In genomic region chr10:97612386-97612785, GRCh38 we compare ENCODE assay signal across 8 cellular contexts. TPM values are rescaled to one million over a fixed set of nuclear protein-coding genes. Genes with fewer than 3 reads are reported as not detected.
DNase-seq lines count a peak whose midpoint lies in the region; TF ChIP-seq lines count a peak whose summit lies in the region.

No MANE protein-coding gene starts in this region.

- no peak overlapping the region for H3K27ac Mint-ChIP-seq in neural crest cell (ENCODE audit: unreplicated experiment)

- no peaks in the 10 kb centered on the region for H3K9me3 Mint-ChIP-seq in neural crest cell

- H3K4me1 ChIP-seq in OCI-LY3 (ENCODE audit: low read length) (no peaks in the 10 kb centered on the region), sigmoid colon (peaks cover 0 to 4% (median 0%) of the 10 kb centered on the region in 4 donors)

- H4K20me1 ChIP-seq in OCI-LY3 (ENCODE audit: insufficient read depth, low read length) = no peaks in the 10 kb centered on the region

- H3K4me3 ChIP-seq in OCI-LY3 (ENCODE audit: low read length) (no peak overlapping the region), sigmoid colon (no peak overlapping the region)

- TF ChIP-seq EP300 in sigmoid colon (IDR thresholded peaks at IDR 0.05) = no peak

- H3K27me3 Mint-ChIP-seq in neural crest cell (ENCODE audit: low read depth) = no peaks in the 10 kb centered on the region

- no peak overlapping the region for H3K9ac ChIP-seq in OCI-LY3 (ENCODE audit: low read length)

- H3K9me3 ChIP-seq in OCI-LY3 (ENCODE audit: insufficient read depth, low read length) (no peaks in the 10 kb centered on the region), sigmoid colon (no peaks in the 10 kb centered on the region)

- TF ChIP-seq POLR2A in erythroblast (IDR thresholded peaks at IDR 0.05; ENCODE audit: low read length) (no peak), sigmoid colon (IDR thresholded peaks at IDR 0.05) (no peak)

- no peak overlapping the region for H3K4me2 ChIP-seq in OCI-LY3 (ENCODE audit: low read length)

- no peaks in the 10 kb centered on the region for H3K27me3 ChIP-seq in OCI-LY3 (ENCODE audit: low read depth, low read length)
- H3K27me3 ChIP-seq in sigmoid colon = no peaks in the 10 kb centered on the region

- no peak overlapping the region for H3K27ac ChIP-seq in OCI-LY3 (ENCODE audit: low read length)
- no peak overlapping the region for H3K27ac ChIP-seq in sigmoid colon

- H3K4me1 Mint-ChIP-seq in neural crest cell = peaks cover 12% of the 10 kb centered on the region

- WGBS in sigmoid colon, 2 donors = 45 to 55% methylated on average over 2 of the region's 2 CpGs

- no peaks in the 10 kb centered on the region for H3K79me2 ChIP-seq in OCI-LY3 (ENCODE audit: low read length)

- H2AFZ ChIP-seq in OCI-LY3 (ENCODE audit: low read depth, low read length) = no peak overlapping the region

- TF ChIP-seq CTCF in OCI-LY3 (IDR thresholded peaks at IDR 0.05; ENCODE audit: low read depth, low read length) (peak; percentile 25; the same call in 1 of the 2 replicates), neural crest cell (conservative IDR thresholded peaks at IDR 0.05) (peak; percentile 60), sigmoid colon (IDR thresholded peaks at IDR 0.05) (peak in 2 of 4 experiments; percentile 21 to 38)

- no peaks in the 10 kb centered on the region for H3K36me3 Mint-ChIP-seq in neural crest cell (ENCODE audit: low read depth)

- DNase-seq in NCI-H146 (lab: John Stamatoyannopoulos, UW) (peak; percentile 4), NCI-H146 treated with DMSO at 0.1 percent for 48 hours (lab: John Stamatoyannopoulos, UW; ENCODE audit: unreplicated experiment) (no peak), erythroblast (lab: John Stamatoyannopoulos, UW) (peak; percentile 35 to 45), neural crest cell (ENCODE audit: low read depth, low spot score) (no peak), NCI-H128 (lab: John Stamatoyannopoulos, UW; ENCODE audit: unreplicated experiment) (no peak), nucleus accumbens (lab: John Stamatoyannopoulos, UW) (no peak), sigmoid colon (no peak)

- intact Hi-C loops in sigmoid colon (cut with DNase I) = loop anchor here (2.0 kb wide), 1 partner anchor 40 kb away; the partner anchor contains the start of gene ANKRD2

- no peaks in the 10 kb centered on the region for H3K36me3 ChIP-seq in OCI-LY3 (replicated peaks; ENCODE audit: low read depth, low read length)
- H3K36me3 ChIP-seq in sigmoid colon = peaks cover 0 to 9% (median 0%) of the 10 kb centered on the region in 4 donors

- H3K4me3 Mint-ChIP-seq in neural crest cell = no peak overlapping the region

RNA-seq across cellular contexts. Expression of gene MORN4, which starts 20.9 kb away (rescaled TPM):
- 25.9 and 27.2 TPM in 2 replicates for total RNA-seq in neural crest cell
- total RNA-seq in sigmoid colon = 10 to 100 TPM in 1 of 4 donors, 1 to 10 TPM in 2, under 1 TPM in 1; 0.83 to 23.4 (median 5.4) TPM
- 1 to 10 TPM; 1.2 to 2.5 (median 2.5) TPM for polyA plus RNA-seq in sigmoid colon

RNA-seq across cellular contexts. Expression of gene C10orf62, which starts 22.9 kb away (rescaled TPM):
- total RNA-seq in neural crest cell = not detected in 2 replicates
- total RNA-seq in sigmoid colon = not detected
- not detected for polyA plus RNA-seq in sigmoid colon

RNA-seq across cellular contexts. Expression of gene PI4K2A, which starts 28.1 kb away (rescaled TPM):
- total RNA-seq in neural crest cell (19.3 and 19.4 TPM in 2 replicates), sigmoid colon (10 to 100 TPM; 13.3 to 19.3 (median 13.9) TPM)
- polyA plus RNA-seq in sigmoid colon = 1 to 10 TPM; 8.1 to 9.0 (median 8.9) TPM

RNA-seq across cellular contexts. Expression of gene HOGA1, which starts 28.2 kb away (rescaled TPM):
- total RNA-seq in neural crest cell (0.23 and 0.36 TPM in 2 replicates), sigmoid colon (under 1 TPM in 1 of 4 donors, not detected in 3; 0.71 TPM)
- polyA plus RNA-seq in sigmoid colon = 1 to 10 TPM in 1 of 3 donors, under 1 TPM in 1, not detected in 1; 0.26 to 1.2 TPM

RNA-seq across cellular contexts. Expression of gene ANKRD2, which starts 39.8 kb away (rescaled TPM):
- total RNA-seq in neural crest cell (not detected in 2 replicates), sigmoid colon (under 1 TPM in 1 of 4 donors, not detected in 3; 0.49 TPM)
- polyA plus RNA-seq in sigmoid colon = 1 to 10 TPM in 1 of 3 donors, under 1 TPM in 1, not detected in 1; 0.31 to 1.2 TPM

Comparison
In these comparisons a context has a peak if more than half of its experiments do, and no peak if none do; other contexts are left out.
1. DNase-seq: peak in NCI-H146 (single experiment) and erythroblast (2 of 2); none in NCI-H146 treated with DMSO at 0.1 percent for 48 hours (single experiment), neural crest cell (single experiment), NCI-H128 (single experiment), nucleus accumbens (0 of 56) and sigmoid colon (single experiment).